Comparison of ENCODE assay signal across 8 cellular contexts in genomic region chrX:48890934-48891401, GRCh38. TPM values are rescaled to one million over a fixed set of nuclear protein-coding genes. Genes with fewer than 3 reads are reported as not detected.
A peak's percentile ranks its signal among the peaks of the same experiment; 100 is the strongest.
DNase-seq lines count a peak whose midpoint lies in the region; ATAC-seq and TF ChIP-seq lines count a peak whose summit lies in the region.

No MANE protein-coding gene starts in this region.

- peak; percentile 45 for ATAC-seq in HG02884 (IDR thresholded peaks at IDR 0.05; ENCODE audit: unreplicated experiment)

- TF ChIP-seq EP300 in ovary (IDR thresholded peaks at IDR 0.05) = no peak

- H3K4me3 ChIP-seq in fibroblast of mammary gland (ENCODE audit: control insufficient read depth, low read depth, low read length) (peak overlapping the region; percentile 40), ovary (peak overlapping the region; percentile 73)

- no peak for TF ChIP-seq POLR2A in ovary (IDR thresholded peaks at IDR 0.05)

- no peaks in the 10 kb centered on the region for H3K27me3 ChIP-seq in ovary

- intact Hi-C loops in activated naive CD4-positive, alpha-beta T cell treated with anti-CD3 and anti-CD28 coated beads for 36 hours (cut with micrococcal nuclease) = loop anchor here (1.0 to 5.0 kb wide), 6 partner anchors 21 to 259 kb away; partner anchors contain the start of gene HDAC6
- intact Hi-C loops in ovary (cut with DNase I) = no loop called here

- H3K4me1 ChIP-seq in ovary (ENCODE audit: insufficient read depth) = no peaks in the 10 kb centered on the region

- peaks cover 3% of the 10 kb centered on the region for H3K36me3 Mint-ChIP-seq in activated naive CD4-positive, alpha-beta T cell treated with anti-CD3 and anti-CD28 coated beads for 36 hours (ENCODE audit: low read depth)
- H3K36me3 Mint-ChIP-seq in T-helper 2 cell treated with Interferon-gamma antibody and Interleukin-4, amounts not matched to agents 5 μg/mL and 100 μg/mL, for 36 hours (ENCODE audit: low read depth) = peaks cover 6% of the 10 kb centered on the region

- H3K4me3 Mint-ChIP-seq in activated naive CD4-positive, alpha-beta T cell treated with anti-CD3 and anti-CD28 coated beads for 36 hours = peak overlapping the region; percentile 80
- peak overlapping the region; percentile 96 for H3K4me3 Mint-ChIP-seq in T-helper 2 cell treated with Interferon-gamma antibody and Interleukin-4, amounts not matched to agents 5 μg/mL and 100 μg/mL, for 36 hours

- no peaks in the 10 kb centered on the region for H3K36me3 ChIP-seq in ovary

- no peak for DNase-seq in activated naive CD4-positive, alpha-beta T cell treated with anti-CD3 and anti-CD28 coated beads for 36 hours
- no peak for DNase-seq in activated naive CD4-positive, alpha-beta T cell treated with anti-CD3 and anti-CD28 coated beads, Interleukin-2, amount 50 U/mL, for 16 hours
- peak; percentile 16 for DNase-seq in T-helper 2 cell treated with Interferon-gamma antibody and Interleukin-4, amounts not matched to agents 5 μg/mL and 100 μg/mL, for 36 hours (ENCODE audit: low spot score)
- DNase-seq in fibroblast of mammary gland (ENCODE audit: low read depth) (no peak), ovary (peak in 1 of 5 donors; percentile 34), inferior parietal cortex (ENCODE audit: extremely low spot score) (no peak), GM10266 (ENCODE audit: extremely low spot score) (no peak)

- WGBS in ovary, 3 donors = 29 to 33% (median 32%) methylated on average over 35 of the region's 35 CpGs

- H3K27ac ChIP-seq in ovary = peak overlapping the region; percentile 41 to 87

- no peaks in the 10 kb centered on the region for H3K27me3 Mint-ChIP-seq in activated naive CD4-positive, alpha-beta T cell treated with anti-CD3 and anti-CD28 coated beads for 36 hours (ENCODE audit: low read depth)
- H3K27me3 Mint-ChIP-seq in T-helper 2 cell treated with Interferon-gamma antibody and Interleukin-4, amounts not matched to agents 5 μg/mL and 100 μg/mL, for 36 hours (ENCODE audit: low read depth) = peaks cover 3% of the 10 kb centered on the region

- no peaks in the 10 kb centered on the region for H3K9me3 ChIP-seq in ovary

- H3K4me1 Mint-ChIP-seq in activated naive CD4-positive, alpha-beta T cell treated with anti-CD3 and anti-CD28 coated beads for 36 hours (ENCODE audit: low read depth) = peaks cover 21% of the 10 kb centered on the region
- H3K4me1 Mint-ChIP-seq in T-helper 2 cell treated with Interferon-gamma antibody and Interleukin-4, amounts not matched to agents 5 μg/mL and 100 μg/mL, for 36 hours (ENCODE audit: low read depth) = peaks cover 14% of the 10 kb centered on the region

- H3K27ac Mint-ChIP-seq in activated naive CD4-positive, alpha-beta T cell treated with anti-CD3 and anti-CD28 coated beads for 36 hours = peak overlapping the region; percentile 55
- peak overlapping the region; percentile 85 for H3K27ac Mint-ChIP-seq in T-helper 2 cell treated with Interferon-gamma antibody and Interleukin-4, amounts not matched to agents 5 μg/mL and 100 μg/mL, for 36 hours

- TF ChIP-seq CTCF in fibroblast of mammary gland (conservative IDR thresholded peaks at IDR 0.05; ENCODE audit: control insufficient read depth, insufficient read depth, low read depth, low read length) = no peak
- TF ChIP-seq CTCF in ovary (IDR thresholded peaks at IDR 0.05) = no peak
- TF ChIP-seq CTCF in GM10266 (IDR thresholded peaks at IDR 0.05; ENCODE audit: control insufficient read depth, insufficient read depth, low read depth, missing control alignments) = no peak

- H3K9me3 Mint-ChIP-seq in activated naive CD4-positive, alpha-beta T cell treated with anti-CD3 and anti-CD28 coated beads for 36 hours = no peaks in the 10 kb centered on the region
- H3K9me3 Mint-ChIP-seq in T-helper 2 cell treated with Interferon-gamma antibody and Interleukin-4, amounts not matched to agents 5 μg/mL and 100 μg/mL, for 36 hours = no peaks in the 10 kb centered on the region

- CTCF ChIA-PET in activated naive CD4-positive, alpha-beta T cell treated with anti-CD3 and anti-CD28 coated beads for 36 hours (lab: Charles Lee) = interaction anchor here (0.6 to 3.0 kb wide), 5 partner anchors 21 to 153 kb away, joined by 3 to 15 read pairs (median 5); partner anchors contain the start of gene TFE3

RNA-seq across cellular contexts. Expression of gene TIMM17B, which starts 6.6 kb away (rescaled TPM):
- 10 to 100 TPM; 88.0 to 94.9 TPM for total RNA-seq in activated naive CD4-positive, alpha-beta T cell treated with anti-CD3 and anti-CD28 coated beads for 36 hours
- 10 to 100 TPM; 28.1 to 43.9 (median 32.8) TPM for total RNA-seq in ovary
- 10 to 100 TPM in 1 of 2 donors, 1 to 10 TPM in 1; 7.2 to 37.2 TPM for polyA plus RNA-seq in ovary

RNA-seq across cellular contexts. Expression of gene PQBP1, which starts 6.8 kb away (rescaled TPM):
- 10 to 100 TPM; 86.8 to 94.5 TPM for total RNA-seq in activated naive CD4-positive, alpha-beta T cell treated with anti-CD3 and anti-CD28 coated beads for 36 hours
- total RNA-seq in ovary = 100 to 1,000 TPM in 5 of 7 donors, 10 to 100 TPM in 2; 85.8 to 149 (median 105) TPM
- 100 to 1,000 TPM in 1 of 2 donors, 10 to 100 TPM in 1; 71.2 to 145 TPM for polyA plus RNA-seq in ovary

RNA-seq across cellular contexts. Expression of gene SLC35A2, which starts 20.5 kb away (rescaled TPM):
- total RNA-seq in activated naive CD4-positive, alpha-beta T cell treated with anti-CD3 and anti-CD28 coated beads for 36 hours = 10 to 100 TPM; 23.9 to 26.7 TPM
- total RNA-seq in ovary = 10 to 100 TPM in 4 of 7 donors, 1 to 10 TPM in 3; 8.2 to 18.8 (median 12.5) TPM
- 10 to 100 TPM; 10.3 to 14.3 TPM for polyA plus RNA-seq in ovary

RNA-seq across cellular contexts. Expression of gene PIM2, which starts 27.9 kb away (rescaled TPM):
- total RNA-seq in activated naive CD4-positive, alpha-beta T cell treated with anti-CD3 and anti-CD28 coated beads for 36 hours = 100 to 1,000 TPM; 634 to 648 TPM
- 10 to 100 TPM in 1 of 7 donors, 1 to 10 TPM in 6; 6.3 to 13.0 (median 8.8) TPM for total RNA-seq in ovary
- polyA plus RNA-seq in ovary = 10 to 100 TPM in 1 of 2 donors, 1 to 10 TPM in 1; 8.9 to 22.9 TPM

RNA-seq across cellular contexts. Expression of gene PCSK1N, which starts 55.6 kb away (rescaled TPM):
- total RNA-seq in activated naive CD4-positive, alpha-beta T cell treated with anti-CD3 and anti-CD28 coated beads for 36 hours = 1 to 10 TPM; 1.7 to 1.9 TPM
- total RNA-seq in ovary = 10 to 100 TPM in 1 of 7 donors, 1 to 10 TPM in 2, under 1 TPM in 4; 0.43 to 10.6 (median 0.84) TPM
- under 1 TPM in 1 of 2 donors, not detected in 1; 0.41 TPM for polyA plus RNA-seq in ovary
